Comparison of ENCODE assay signal across 29 cellular contexts in genomic region chr12:10086387-10086786, GRCh38. TPM values are rescaled to one million over a fixed set of nuclear protein-coding genes. Genes with fewer than 3 reads are reported as not detected.
"Had no signal": no experiment of that assay in that cellular context is flagged by ENCODE, and none has a peak within 500 bp of the region (broad histone marks: within the 10 kb centered on the region; RNA-seq: fewer than 3 reads in every experiment).

No MANE protein-coding gene starts in this region.

- H3K27me3 ChIP-seq: esophagus squamous epithelium, gastrocnemius medialis, heart right ventricle had no signal

- H3K9me3 ChIP-seq: esophagus squamous epithelium, gastrocnemius medialis had no signal

- H3K36me3 ChIP-seq: esophagus squamous epithelium, gastrocnemius medialis, left ventricle myocardium inferior, lower lobe of right lung had no signal

- FAIRE-seq: islet of Langerhans, keratinocyte had no signal

- H3K4me1 ChIP-seq: gastrocnemius medialis, left ventricle myocardium inferior had no signal

- H3K27ac ChIP-seq: coronary artery, epithelial cell of prostate, esophagus squamous epithelium, gastrocnemius medialis, heart right ventricle, left ventricle myocardium inferior, lower lobe of right lung had no signal

- H3K4me3 ChIP-seq: coronary artery, esophagus squamous epithelium, gastrocnemius medialis, heart right ventricle, left ventricle myocardium inferior, lower lobe of right lung had no signal

- ATAC-seq: effector memory CD8-positive, alpha-beta T cell; esophagus mucosa; gastrocnemius medialis; heart right ventricle; left cardiac atrium; lower lobe of right lung had no signal

- DNase-seq: cerebellar nuclear complex; effector CD8-positive, alpha-beta T cell; effector memory CD8-positive, alpha-beta T cell; endodermal cell; erythroblast; esophagus squamous epithelium; foreskin fibroblast; foreskin melanocyte; gastrocnemius medialis; glutamatergic neuron; head of caudate nucleus; heart right ventricle; hippocampal formation; left cardiac atrium; left ventricle myocardium inferior; lower lobe of right lung; mesendoderm; midbrain had no signal

RNA-seq across cellular contexts. Expression of gene CLEC1A, which starts 12.4 kb away (rescaled TPM):
- total RNA-seq: chondrocyte, endodermal cell had no signal

RNA-seq across cellular contexts. Expression of gene CLEC7A, which starts 43.6 kb away (rescaled TPM):
- total RNA-seq: chondrocyte, endodermal cell had no signal

RNA-seq across cellular contexts. Expression of gene CLEC9A, which starts 55.9 kb away (rescaled TPM):
- total RNA-seq: chondrocyte, dermis microvascular lymphatic vessel endothelial cell, endodermal cell, esophagus mucosa, esophagus squamous epithelium, gastrocnemius medialis, glomerular endothelial cell, kidney epithelial cell, left cardiac atrium, left ventricle myocardium inferior, lower leg skin, lung microvascular endothelial cell had no signal
- polyA plus RNA-seq: keratinocyte had no signal
